Comparison of ENCODE assay signal across 20 cellular contexts in genomic region chr3:47985376-47985775, GRCh38. TPM values are rescaled to one million over a fixed set of nuclear protein-coding genes. Genes with fewer than 3 reads are reported as not detected.
A peak's percentile ranks its signal among the peaks of the same experiment; 100 is the strongest.
DNase-seq lines count a peak whose midpoint lies in the region; ATAC-seq and TF ChIP-seq lines count a peak whose summit lies in the region.
"Had no signal": no experiment of that assay in that cellular context is flagged by ENCODE, and none has a peak within 500 bp of the region (broad histone marks: within the 10 kb centered on the region; RNA-seq: fewer than 3 reads in every experiment).

No MANE protein-coding gene starts in this region.

- TF ChIP-seq CTCF in GM13976 (IDR thresholded peaks at IDR 0.05; ENCODE audit: borderline replicate concordance, control extremely low read depth, extremely low read depth, insufficient read depth, missing control alignments), result no peak

- no peaks in the 10 kb centered on the region for H3K9me3 ChIP-seq in skeletal muscle satellite cell (replicated peaks; ENCODE audit: low read length)
- H3K9me3 ChIP-seq: body of pancreas, esophagus muscularis mucosa had no signal

- no peak overlapping the region for H3K4me3 ChIP-seq in skeletal muscle satellite cell (ENCODE audit: low read length)
- H3K4me3 ChIP-seq: body of pancreas, esophagus muscularis mucosa had no signal

- H3K27ac Mint-ChIP-seq in dendritic cell treated with granulocyte-macrophage colony-stimulating factor and Interleukin-4, amounts not matched to agents 40 ng/mL and 50 ng/mL, for 4 days, result peak overlapping the region; percentile 67
- H3K27ac Mint-ChIP-seq: activated CD4-positive, alpha-beta memory T cell treated with anti-CD3 and anti-CD28 coated beads for 36 hours; activated naive CD8-positive, alpha-beta T cell; stimulated activated naive CD8-positive, alpha-beta T cell treated with anti-CD3 and anti-CD28 coated beads, Interleukin-15, amount 100 ng/mL, for 72 hours; T-cell had no signal

- no peak overlapping the region for H3K9ac ChIP-seq in skeletal muscle satellite cell (ENCODE audit: low read depth, low read length)

- peaks cover 3% of the 10 kb centered on the region for H3K36me3 ChIP-seq in skeletal muscle satellite cell (ENCODE audit: insufficient read depth, low read length)
- H3K36me3 ChIP-seq: esophagus muscularis mucosa had no signal

- no peaks in the 10 kb centered on the region for H3K9me3 Mint-ChIP-seq in dendritic cell treated with granulocyte-macrophage colony-stimulating factor and Interleukin-4, amounts not matched to agents 40 ng/mL and 50 ng/mL, for 4 days
- H3K9me3 Mint-ChIP-seq: activated CD4-positive, alpha-beta memory T cell treated with anti-CD3 and anti-CD28 coated beads for 36 hours; activated T-cell treated with anti-CD3 and anti-CD28 coated beads, Interleukin-2, amount 50 U/mL, for 4 hours; stimulated activated naive CD8-positive, alpha-beta T cell treated with anti-CD3 and anti-CD28 coated beads, Interleukin-15, amount 100 ng/mL, for 72 hours; T-cell had no signal

- in situ Hi-C loops in GM13976 (cut with MboI; ENCODE audit: low sequenced_read_pairs, unreplicated experiment), result no loop called here

- intact Hi-C loops in dendritic cell treated with granulocyte-macrophage colony-stimulating factor and Interleukin-4, amounts not matched to agents 40 ng/mL and 50 ng/mL, for 4 days (cut with micrococcal nuclease), result no loop called here

- no peaks in the 10 kb centered on the region for H3K27me3 Mint-ChIP-seq in dendritic cell treated with granulocyte-macrophage colony-stimulating factor and Interleukin-4, amounts not matched to agents 40 ng/mL and 50 ng/mL, for 4 days
- H3K27me3 Mint-ChIP-seq: activated CD4-positive, alpha-beta memory T cell treated with anti-CD3 and anti-CD28 coated beads for 36 hours; activated naive CD8-positive, alpha-beta T cell; stimulated activated naive CD8-positive, alpha-beta T cell treated with anti-CD3 and anti-CD28 coated beads, Interleukin-15, amount 100 ng/mL, for 72 hours; T-cell had no signal

- H3K4me3 Mint-ChIP-seq in dendritic cell treated with granulocyte-macrophage colony-stimulating factor and Interleukin-4, amounts not matched to agents 40 ng/mL and 50 ng/mL, for 4 days, result no peak overlapping the region
- H3K4me3 Mint-ChIP-seq: activated CD4-positive, alpha-beta memory T cell treated with anti-CD3 and anti-CD28 coated beads for 36 hours; activated naive CD8-positive, alpha-beta T cell; activated T-cell treated with anti-CD3 and anti-CD28 coated beads, Interleukin-2, amount 50 U/mL, for 4 hours; stimulated activated naive CD8-positive, alpha-beta T cell treated with anti-CD3 and anti-CD28 coated beads, Interleukin-15, amount 100 ng/mL, for 72 hours; T-cell had no signal

- H3K27me3 ChIP-seq in skeletal muscle satellite cell (ENCODE audit: control insufficient read depth, insufficient read depth, low read length), result no peaks in the 10 kb centered on the region
- H3K27me3 ChIP-seq: body of pancreas, esophagus muscularis mucosa had no signal

- peaks cover 24% of the 10 kb centered on the region for H3K4me1 ChIP-seq in skeletal muscle satellite cell (ENCODE audit: control insufficient read depth, insufficient read depth, low read length)

- peak overlapping the region; percentile 12 for H3K4me2 ChIP-seq in skeletal muscle satellite cell (ENCODE audit: low read length)

- H3K4me1 Mint-ChIP-seq in dendritic cell treated with granulocyte-macrophage colony-stimulating factor and Interleukin-4, amounts not matched to agents 40 ng/mL and 50 ng/mL, for 4 days (ENCODE audit: low read depth), result peaks cover 21% of the 10 kb centered on the region

- peaks cover 23% of the 10 kb centered on the region for H3K36me3 Mint-ChIP-seq in dendritic cell treated with granulocyte-macrophage colony-stimulating factor and Interleukin-4, amounts not matched to agents 40 ng/mL and 50 ng/mL, for 4 days (ENCODE audit: low read depth)

- DNase-seq in NOMO-1 treated with DMSO at 0.1 percent for 48 hours (lab: John Stamatoyannopoulos, UW; ENCODE audit: unreplicated experiment), result peak; percentile 35
- no peak for DNase-seq in NOMO-1 treated with dmso at 0.1 percent for 144 hours (lab: John Stamatoyannopoulos, UW; ENCODE audit: unreplicated experiment)
- DNase-seq in M059J (ENCODE audit: low read depth), result peak; percentile 5
- DNase-seq in GM13976 (ENCODE audit: low spot score), result no peak
- DNase-seq in NCI-H774 (lab: John Stamatoyannopoulos, UW), result no peak
- DNase-seq: ACHN; activated CD4-positive, alpha-beta memory T cell treated with anti-CD3 and anti-CD28 coated beads for 36 hours; activated T-cell treated with anti-CD3 and anti-CD28 coated beads, Interleukin-2, amount 50 U/mL, for 4 hours; body of pancreas; IMR-90; NCI-H1048; NCI-H82; retina; stimulated activated naive CD8-positive, alpha-beta T cell treated with anti-CD3 and anti-CD28 coated beads, Interleukin-15, amount 100 ng/mL, for 72 hours; T-cell had no signal

- ATAC-seq in GM21619 (IDR thresholded peaks at IDR 0.05; ENCODE audit: unreplicated experiment), result no peak
- ATAC-seq: activated T-cell treated with anti-CD3 and anti-CD28 coated beads, Interleukin-2, amount 50 U/mL, for 4 hours; body of pancreas; stimulated activated naive CD8-positive, alpha-beta T cell treated with anti-CD3 and anti-CD28 coated beads, Interleukin-15, amount 100 ng/mL, for 72 hours; T-cell had no signal

RNA-seq across cellular contexts. Expression of gene MAP4, which starts 30.8 kb away (rescaled TPM):
- total RNA-seq in M059J (2014; rRNA removed; shearing (Covaris generic)), result 56.3 and 95.5 TPM in 2 replicates
- 102 and 117 TPM in 2 replicates for total RNA-seq in skeletal muscle satellite cell (2012; rRNA removed)

Comparison
In these comparisons a context has a peak if more than half of its experiments do, and no peak if none do; other contexts are left out.
1. DNase-seq: peak in NOMO-1 treated with DMSO at 0.1 percent for 48 hours (single experiment) and M059J (single experiment); none in NOMO-1 treated with dmso at 0.1 percent for 144 hours (single experiment), GM13976 (single experiment) and NCI-H774 (single experiment).